ENCODE assay signal across 1 cellular context in the genomic region with DNA sequence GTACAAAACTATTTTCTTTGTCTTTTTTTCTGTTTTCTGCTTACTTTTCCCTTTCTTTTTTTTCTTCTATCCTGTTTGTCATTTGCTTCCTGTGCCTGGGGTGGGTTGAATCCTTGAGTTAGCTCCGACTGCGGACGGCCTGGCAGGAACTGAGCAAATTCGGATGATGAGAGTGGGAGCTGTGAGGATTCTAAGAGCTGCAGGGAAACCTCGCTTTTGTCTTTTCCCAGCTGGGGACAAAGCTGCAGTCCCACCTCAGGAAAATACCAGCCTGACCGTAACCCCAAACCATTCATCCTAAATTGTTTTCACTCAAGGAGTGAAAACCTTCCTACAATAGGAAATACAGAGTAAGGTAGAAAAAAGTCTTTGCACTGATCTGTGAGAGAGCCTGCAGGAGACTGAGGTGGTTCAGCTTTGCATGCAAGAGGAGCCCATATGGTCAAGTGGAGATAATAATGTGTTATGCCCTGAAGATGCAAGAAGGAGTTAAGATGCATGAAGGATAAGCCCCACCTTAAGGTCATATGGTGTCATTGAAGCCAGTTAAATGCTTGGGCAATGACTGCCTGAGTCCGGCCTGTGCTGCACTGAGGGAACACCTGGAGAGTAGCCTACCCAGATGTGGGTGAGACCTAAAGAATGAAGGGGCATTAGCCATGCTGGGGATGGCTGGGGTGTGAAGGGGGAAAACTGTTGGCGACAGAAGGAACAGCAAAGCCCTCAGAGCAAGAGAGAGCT.
TF ChIP-seq lines count a peak whose summit lies in the region.

No MANE protein-coding gene starts in this region.

TF ChIP-seq in WTC11, 78 proteins besides CTCF, POLR2A, EP300 and RAD21 (continued from another document):
- no peak for TF ChIP-seq RORB (CRISPR knock-in tag; IDR thresholded peaks at IDR 0.05)
- TF ChIP-seq, protein P1, sequence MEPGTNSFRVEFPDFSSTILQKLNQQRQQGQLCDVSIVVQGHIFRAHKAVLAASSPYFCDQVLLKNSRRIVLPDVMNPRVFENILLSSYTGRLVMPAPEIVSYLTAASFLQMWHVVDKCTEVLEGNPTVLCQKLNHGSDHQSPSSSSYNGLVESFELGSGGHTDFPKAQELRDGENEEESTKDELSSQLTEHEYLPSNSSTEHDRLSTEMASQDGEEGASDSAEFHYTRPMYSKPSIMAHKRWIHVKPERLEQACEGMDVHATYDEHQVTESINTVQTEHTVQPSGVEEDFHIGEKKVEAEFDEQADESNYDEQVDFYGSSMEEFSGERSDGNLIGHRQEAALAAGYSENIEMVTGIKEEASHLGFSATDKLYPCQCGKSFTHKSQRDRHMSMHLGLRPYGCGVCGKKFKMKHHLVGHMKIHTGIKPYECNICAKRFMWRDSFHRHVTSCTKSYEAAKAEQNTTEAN (CRISPR knock-in tag; IDR thresholded peaks at IDR 0.05) = no peak
- TF ChIP-seq, protein P2, sequence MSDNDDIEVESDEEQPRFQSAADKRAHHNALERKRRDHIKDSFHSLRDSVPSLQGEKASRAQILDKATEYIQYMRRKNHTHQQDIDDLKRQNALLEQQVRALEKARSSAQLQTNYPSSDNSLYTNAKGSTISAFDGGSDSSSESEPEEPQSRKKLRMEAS (CRISPR knock-in tag; IDR thresholded peaks at IDR 0.05) = no peak
- TF ChIP-seq, protein P3, sequence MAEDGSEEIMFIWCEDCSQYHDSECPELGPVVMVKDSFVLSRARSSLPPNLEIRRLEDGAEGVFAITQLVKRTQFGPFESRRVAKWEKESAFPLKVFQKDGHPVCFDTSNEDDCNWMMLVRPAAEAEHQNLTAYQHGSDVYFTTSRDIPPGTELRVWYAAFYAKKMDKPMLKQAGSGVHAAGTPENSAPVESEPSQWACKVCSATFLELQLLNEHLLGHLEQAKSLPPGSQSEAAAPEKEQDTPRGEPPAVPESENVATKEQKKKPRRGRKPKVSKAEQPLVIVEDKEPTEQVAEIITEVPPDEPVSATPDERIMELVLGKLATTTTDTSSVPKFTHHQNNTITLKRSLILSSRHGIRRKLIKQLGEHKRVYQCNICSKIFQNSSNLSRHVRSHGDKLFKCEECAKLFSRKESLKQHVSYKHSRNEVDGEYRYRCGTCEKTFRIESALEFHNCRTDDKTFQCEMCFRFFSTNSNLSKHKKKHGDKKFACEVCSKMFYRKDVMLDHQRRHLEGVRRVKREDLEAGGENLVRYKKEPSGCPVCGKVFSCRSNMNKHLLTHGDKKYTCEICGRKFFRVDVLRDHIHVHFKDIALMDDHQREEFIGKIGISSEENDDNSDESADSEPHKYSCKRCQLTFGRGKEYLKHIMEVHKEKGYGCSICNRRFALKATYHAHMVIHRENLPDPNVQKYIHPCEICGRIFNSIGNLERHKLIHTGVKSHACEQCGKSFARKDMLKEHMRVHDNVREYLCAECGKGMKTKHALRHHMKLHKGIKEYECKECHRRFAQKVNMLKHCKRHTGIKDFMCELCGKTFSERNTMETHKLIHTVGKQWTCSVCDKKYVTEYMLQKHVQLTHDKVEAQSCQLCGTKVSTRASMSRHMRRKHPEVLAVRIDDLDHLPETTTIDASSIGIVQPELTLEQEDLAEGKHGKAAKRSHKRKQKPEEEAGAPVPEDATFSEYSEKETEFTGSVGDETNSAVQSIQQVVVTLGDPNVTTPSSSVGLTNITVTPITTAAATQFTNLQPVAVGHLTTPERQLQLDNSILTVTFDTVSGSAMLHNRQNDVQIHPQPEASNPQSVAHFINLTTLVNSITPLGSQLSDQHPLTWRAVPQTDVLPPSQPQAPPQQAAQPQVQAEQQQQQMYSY (CRISPR knock-in tag; IDR thresholded peaks at IDR 0.05) = no peak
TF ChIP-seq in WTC11: peak in this region for 0.
